In the genomic region with DNA sequence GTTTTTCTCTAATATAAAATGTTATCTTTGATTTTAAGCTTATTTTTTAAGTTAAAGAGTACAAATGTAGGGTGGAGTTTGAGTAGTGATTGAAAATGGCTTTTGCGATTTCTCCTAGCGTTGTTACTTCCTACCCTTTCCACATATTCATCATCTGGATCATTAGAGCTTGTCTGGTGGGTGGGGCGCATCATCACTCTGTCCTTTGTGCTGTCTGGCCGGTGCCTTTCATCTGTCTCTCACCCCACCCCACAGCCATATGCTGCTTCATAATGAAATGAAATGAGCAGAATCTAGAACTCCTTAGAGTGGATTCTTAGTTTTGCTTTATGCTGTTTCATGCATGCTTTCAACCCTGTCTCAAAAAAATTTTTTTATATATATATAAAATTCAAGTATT, we compare ENCODE assay signal across 15 cellular contexts. TPM values are rescaled to one million over a fixed set of nuclear protein-coding genes. Genes with fewer than 3 reads are reported as not detected.
DNase-seq lines count a peak whose midpoint lies in the region; ATAC-seq and TF ChIP-seq lines count a peak whose summit lies in the region.
"Had no signal": no experiment of that assay in that cellular context is flagged by ENCODE, and none has a peak within 500 bp of the region (broad histone marks: within the 10 kb centered on the region; RNA-seq: fewer than 3 reads in every experiment).

No MANE protein-coding gene starts in this region.

- no peaks in the 10 kb centered on the region for H3K9me3 ChIP-seq in CD4-positive, alpha-beta T cell (ENCODE audit: control insufficient read depth, low read length)
- H3K9me3 ChIP-seq: HAP-1 had no signal

- H3K27ac ChIP-seq in CD4-positive, alpha-beta T cell (ENCODE audit: low read depth, low read length), result no peak overlapping the region

- POLR2A ChIA-PET in CD4-positive, alpha-beta T cell (lab: Charles Lee), result interaction anchor here (1.0 kb wide), 1 partner anchor 35 kb away, joined by 3 read pairs; no protein-coding TSS in a partner anchor

- H3K27me3 ChIP-seq in CD4-positive, alpha-beta T cell (ENCODE audit: control insufficient read depth, insufficient read depth, low read length), result no peaks in the 10 kb centered on the region

- H3K27me3 Mint-ChIP-seq in brain (no peaks in the 10 kb centered on the region), mesothelial cell of epicardium (ENCODE audit: low read depth) (no peaks in the 10 kb centered on the region)
- H3K27me3 Mint-ChIP-seq in CD4-positive, alpha-beta T cell, result no peaks in the 10 kb centered on the region

- no peaks in the 10 kb centered on the region for H3K4me1 Mint-ChIP-seq in brain
- peaks cover 29% of the 10 kb centered on the region for H3K4me1 Mint-ChIP-seq in mesothelial cell of epicardium
- H3K4me1 Mint-ChIP-seq in CD4-positive, alpha-beta T cell (ENCODE audit: low read depth), result no peaks in the 10 kb centered on the region

- H3K36me3 Mint-ChIP-seq in brain (peaks cover 89% of the 10 kb centered on the region), mesothelial cell of epicardium (peaks cover 25% of the 10 kb centered on the region)
- peaks cover 47% of the 10 kb centered on the region for H3K36me3 Mint-ChIP-seq in CD4-positive, alpha-beta T cell (ENCODE audit: low read depth)

- H3K9me3 Mint-ChIP-seq in brain, result no peaks in the 10 kb centered on the region
- H3K9me3 Mint-ChIP-seq in mesothelial cell of epicardium, result no peaks in the 10 kb centered on the region
- no peaks in the 10 kb centered on the region for H3K9me3 Mint-ChIP-seq in CD4-positive, alpha-beta T cell

- CTCF ChIA-PET in CD4-positive, alpha-beta T cell (lab: Charles Lee), result no interaction called here

- TF ChIP-seq CTCF in brain (conservative IDR thresholded peaks at IDR 0.05), result no peak
- TF ChIP-seq CTCF in mesothelial cell of epicardium (IDR thresholded peaks at IDR 0.05; ENCODE audit: unreplicated experiment), result no peak
- TF ChIP-seq CTCF in CD4-positive, alpha-beta T cell (IDR thresholded peaks at IDR 0.05), result no peak

- H3K27ac Mint-ChIP-seq in brain (peak overlapping the region in 4 of 5 experiments; percentile 42 to 92 (median 65)), mesothelial cell of epicardium (peak overlapping the region; percentile 72)
- H3K27ac Mint-ChIP-seq in CD4-positive, alpha-beta T cell, result no peak overlapping the region

- ATAC-seq in HG03039 (IDR thresholded peaks at IDR 0.05; ENCODE audit: unreplicated experiment), result no peak
- ATAC-seq in CD4-positive, alpha-beta T cell (ENCODE audit: poor library complexity), result no peak

- intact Hi-C loops in CD4-positive, alpha-beta T cell (cut with DNase I, micrococcal nuclease), result no loop called here

- H3K4me3 Mint-ChIP-seq in brain (peak overlapping the region in 1 of 5 experiments; percentile 7), mesothelial cell of epicardium (no peak overlapping the region)
- no peak overlapping the region for H3K4me3 Mint-ChIP-seq in CD4-positive, alpha-beta T cell

- DNase-seq in NCI-H1694 (lab: John Stamatoyannopoulos, UW) (peak; percentile 86), NCI-H2227 treated with DMSO at 0.1 percent for 48 hours (lab: John Stamatoyannopoulos, UW) (peak; percentile 22), mesothelial cell of epicardium (ENCODE audit: low spot score in 2 of 2, unreplicated experiment in 2 of 2) (no peak)
- DNase-seq in activated CD4-positive, CD25-positive, alpha-beta regulatory T cell treated with anti-CD3 and anti-CD28 coated beads, Interleukin-2, amount 50 U/mL, for 72 hours, result no peak
- DNase-seq in CD4-positive, alpha-beta T cell, result no peak
- DNase-seq: C1 segment of cervical spinal cord, DMS53, MM.1S, NCI-H1105, NCI-H2081, NCI-H345, SIG-M5 had no signal

RNA-seq across cellular contexts. Expression of a gene that starts 44.3 kb away (rescaled TPM):
- 75.2 TPM for polyA plus RNA-seq in brain (ENCODE audit: insufficient read depth, low read depth, low replicate concordance)
- total RNA-seq in mesothelial cell of epicardium, result 139 to 154 TPM (median 149 TPM) in 3 replicates
- total RNA-seq in CD4-positive, alpha-beta T cell, result 10 to 100 TPM; 22.2 to 22.5 TPM

Comparison
In these comparisons a context has a peak if more than half of its experiments do, and no peak if none do; other contexts are left out.
1. DNase-seq: peak in NCI-H1694 (single experiment) and NCI-H2227 treated with DMSO at 0.1 percent for 48 hours (single experiment); none in mesothelial cell of epicardium (0 of 2), activated CD4-positive, CD25-positive, alpha-beta regulatory T cell treated with anti-CD3 and anti-CD28 coated beads, Interleukin-2, amount 50 U/mL, for 72 hours (single experiment) and CD4-positive, alpha-beta T cell (0 of 10).